14 cellular contexts compared by ENCODE assay signal in the genomic region with DNA sequence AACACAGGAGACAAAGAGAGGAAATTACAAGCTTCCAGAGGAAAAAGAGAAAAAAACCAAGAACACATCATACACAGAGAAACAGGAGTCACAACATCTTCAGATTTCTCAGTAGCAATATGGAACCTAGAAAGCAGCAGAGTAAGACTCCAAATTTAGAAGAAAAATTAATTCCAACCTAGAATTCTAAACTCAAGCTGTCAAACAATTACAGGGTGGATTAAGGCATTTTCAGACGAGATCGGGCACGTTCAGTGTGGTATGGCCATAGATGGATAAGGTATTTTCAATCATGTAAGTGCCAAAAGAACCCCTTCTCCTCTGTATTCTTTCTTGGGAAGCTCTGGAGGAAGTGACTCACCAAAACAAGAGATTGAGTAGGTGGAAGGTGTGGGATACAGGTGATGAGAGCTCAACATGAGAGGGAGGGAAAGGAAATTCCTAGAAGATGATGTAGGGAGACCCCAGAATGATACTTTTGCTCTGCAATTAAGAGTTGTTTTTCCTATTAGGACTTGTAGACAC. TPM values are rescaled to one million over a fixed set of nuclear protein-coding genes. Genes with fewer than 3 reads are reported as not detected.
DNase-seq lines count a peak whose midpoint lies in the region; ATAC-seq, FAIRE-seq and TF ChIP-seq lines count a peak whose summit lies in the region.
"Had no signal": no experiment of that assay in that cellular context is flagged by ENCODE, and none has a peak within 500 bp of the region (broad histone marks: within the 10 kb centered on the region; RNA-seq: fewer than 3 reads in every experiment).

No MANE protein-coding gene starts in this region.

- H3K4me3 ChIP-seq in HCT116 (replicated peaks in 1 of 2; ENCODE audit: low read depth in 1 of 2, low read length in 2 of 2), result no peak overlapping the region
- H3K4me3 ChIP-seq in RWPE2 (ENCODE audit: severe bottlenecking), result no peak overlapping the region
- no peak overlapping the region for H3K4me3 ChIP-seq in epithelial cell of esophagus (ENCODE audit: low read length)
- no peak overlapping the region for H3K4me3 ChIP-seq in keratinocyte (ENCODE audit: control insufficient read depth in 2 of 3, extremely low read depth in 1 of 3, insufficient read depth in 2 of 3, low read depth in 1 of 3, low read length in 3 of 3)
- H3K4me3 ChIP-seq in MM.1S (ENCODE audit: low read length), result no peak overlapping the region
- H3K4me3 ChIP-seq: BLaER1 had no signal

- H3K9me2 ChIP-seq in HCT116 (ENCODE audit: insufficient read depth) (no peaks in the 10 kb centered on the region), MM.1S (replicated peaks; ENCODE audit: insufficient read depth, low read length) (no peaks in the 10 kb centered on the region)

- no peaks in the 10 kb centered on the region for H3F3A ChIP-seq in MM.1S (ENCODE audit: insufficient read depth, low read length)

- POLR2A ChIA-PET in HCT116 (lab: Charles Lee), result no interaction called here

- no TSS peak for BruUV-seq in HCT116 (replicated peaks; lab: Mats Ljungman, UMichigan)

- H3K27ac ChIP-seq in HCT116 (ENCODE audit: low read depth, low read length) (no peak overlapping the region), RWPE2 (ENCODE audit: poor library complexity, severe bottlenecking) (peak overlapping the region; percentile 69), keratinocyte (ENCODE audit: control insufficient read depth, insufficient read depth, low read length) (peak overlapping the region; percentile 22), MM.1S (ENCODE audit: low read length) (no peak overlapping the region)
- H3K27ac ChIP-seq: BLaER1 had no signal

- no peaks in the 10 kb centered on the region for H3K4me1 Mint-ChIP-seq in activated naive CD8-positive, alpha-beta T cell treated with anti-CD3 and anti-CD28 coated beads for 36 hours
- H3K4me1 Mint-ChIP-seq: CD8-positive, alpha-beta memory T cell had no signal

- H3K36me3 ChIP-seq in HCT116 (ENCODE audit: control insufficient read depth in 1 of 2, insufficient read depth in 2 of 2, low read length in 2 of 2), result no peaks in the 10 kb centered on the region
- H3K36me3 ChIP-seq in RWPE2 (ENCODE audit: low read depth), result no peaks in the 10 kb centered on the region; the same call in 1 of the 2 replicates
- no peaks in the 10 kb centered on the region for H3K36me3 ChIP-seq in keratinocyte (ENCODE audit: control insufficient read depth in 2 of 2, extremely low read depth in 1 of 2, insufficient read depth in 2 of 2, low read length in 2 of 2)
- no peaks in the 10 kb centered on the region for H3K36me3 ChIP-seq in MM.1S (replicated peaks; ENCODE audit: insufficient read depth, low read length)
- H3K36me3 ChIP-seq: BLaER1 had no signal

- no peak for TF ChIP-seq RAD21 in HCT116 (IDR thresholded peaks at IDR 0.05; ENCODE audit: low read depth)

- FAIRE-seq in keratinocyte (lab: Jason Lieb, UNC), result peak; percentile 84

- no peak for TF ChIP-seq POLR2A in HCT116 (IDR thresholded peaks at IDR 0.05; ENCODE audit: borderline replicate concordance, extremely low read depth, insufficient read depth, insufficient read length)

- H3K27me3 Mint-ChIP-seq in activated naive CD8-positive, alpha-beta T cell treated with anti-CD3 and anti-CD28 coated beads for 36 hours, result peaks cover 35% of the 10 kb centered on the region

- intact Hi-C loops in HCT116 (cut with micrococcal nuclease), result no loop called here

- no peak overlapping the region for H3K4me3 Mint-ChIP-seq in activated naive CD8-positive, alpha-beta T cell treated with anti-CD3 and anti-CD28 coated beads for 36 hours
- H3K4me3 Mint-ChIP-seq: CD8-positive, alpha-beta memory T cell had no signal

- H2AFZ ChIP-seq in HCT116 (ENCODE audit: low read depth, low read length, poor library complexity, severe bottlenecking) (no peak overlapping the region), keratinocyte (ENCODE audit: control insufficient read depth, low read length) (peak overlapping the region; percentile 34), MM.1S (ENCODE audit: low read length) (no peak overlapping the region)

- no peaks in the 10 kb centered on the region for H3K9me3 Mint-ChIP-seq in activated naive CD8-positive, alpha-beta T cell treated with anti-CD3 and anti-CD28 coated beads for 36 hours
- H3K9me3 Mint-ChIP-seq: CD8-positive, alpha-beta memory T cell had no signal

- TF ChIP-seq CTCF in HCT116 (IDR thresholded peaks at IDR 0.05 in 2 of 3, conservative IDR thresholded peaks at IDR 0.05 in 1 of 3; ENCODE audit: borderline replicate concordance in 1 of 3, insufficient read depth in 1 of 3, low read depth in 2 of 3, low read length in 2 of 3) (no peak), RWPE2 (IDR thresholded peaks at IDR 0.05; ENCODE audit: poor library complexity, severe bottlenecking) (no peak), epithelial cell of esophagus (IDR thresholded peaks at IDR 0.05; ENCODE audit: insufficient read depth, low read depth, low read length, missing control alignments) (no peak), keratinocyte (optimal IDR thresholded peaks at IDR 0.05 in 1 of 3, IDR thresholded peaks at IDR 0.05 in 1 of 3, conservative IDR thresholded peaks at IDR 0.05 in 1 of 3; ENCODE audit: extremely low read depth in 1 of 3, insufficient read depth in 2 of 3, low read length in 3 of 3) (no peak), MM.1S (IDR thresholded peaks at IDR 0.05; ENCODE audit: low read length) (no peak)

- H3K9me3 ChIP-seq in HCT116 (ENCODE audit: control insufficient read depth in 1 of 2, insufficient read depth in 1 of 2, low read depth in 1 of 2, low read length in 2 of 2) (no peaks in the 10 kb centered on the region), RWPE2 (ENCODE audit: severe bottlenecking) (no peaks in the 10 kb centered on the region), keratinocyte (ENCODE audit: control insufficient read depth, low read depth, low read length) (peaks cover 3% of the 10 kb centered on the region), MM.1S (replicated peaks; ENCODE audit: insufficient read depth, low read length) (no peaks in the 10 kb centered on the region)
- H3K9me3 ChIP-seq: BLaER1, Caco-2 had no signal

- dilution Hi-C loops in keratinocyte (cut with MboI; ENCODE audit: extremely low pct_ligation_motif_present, low sequenced_read_pairs), result no loop called here

- no peak overlapping the region for H3K27ac Mint-ChIP-seq in activated naive CD8-positive, alpha-beta T cell treated with anti-CD3 and anti-CD28 coated beads for 36 hours
- H3K27ac Mint-ChIP-seq: CD8-positive, alpha-beta memory T cell had no signal

- no peaks in the 10 kb centered on the region for H3K9me1 ChIP-seq in keratinocyte (ENCODE audit: control insufficient read depth, extremely low read depth, insufficient read depth, low read length)

- RAD21 ChIA-PET in HCT116 (lab: Charles Lee; ENCODE audit: low non-redundant PET in 1 of 2, low total read pairs in 2 of 2, uncharacterized antibody in 2 of 2, unreplicated experiment in 2 of 2), result no interaction called here

- peaks cover 0 to 9% of the 10 kb centered on the region in 2 experiments; a peak in 1 of 4 replicates for H3K4me1 ChIP-seq in HCT116 (ENCODE audit: control insufficient read depth in 1 of 2, insufficient read depth in 2 of 2, low read length in 2 of 2)
- H3K4me1 ChIP-seq in RWPE2 (ENCODE audit: insufficient read depth, poor library complexity, severe bottlenecking), result peaks cover 11% of the 10 kb centered on the region
- H3K4me1 ChIP-seq in keratinocyte (ENCODE audit: control insufficient read depth, extremely low read depth, insufficient read depth, low read length), result peaks cover 13% of the 10 kb centered on the region
- no peaks in the 10 kb centered on the region for H3K4me1 ChIP-seq in MM.1S (ENCODE audit: low read length)
- H3K4me1 ChIP-seq: BLaER1, Caco-2 had no signal

- CTCF ChIA-PET in HCT116 (lab: Charles Lee), result interaction anchor here (0.8 to 1.4 kb wide), 2 partner anchors 15 to 581 kb away, joined by 3 read pairs; no protein-coding TSS in a partner anchor

- DNase-seq in HCT116 (ENCODE audit: low read depth, low spot score) (no peak), RWPE2 (ENCODE audit: low spot score) (no peak), epithelial cell of esophagus (ENCODE audit: low read depth) (peak; percentile 92), keratinocyte (ENCODE audit: low read depth, low spot score) (peak; percentile 75), MM.1S (no peak)
- DNase-seq in activated naive CD8-positive, alpha-beta T cell treated with anti-CD3 and anti-CD28 coated beads for 36 hours, result no peak
- DNase-seq: 8988T; AML-193; Caco-2; CD8-positive, alpha-beta memory T cell; DND-41; GF-D8 had no signal

- H4K20me1 ChIP-seq in HCT116 (ENCODE audit: insufficient read depth), result no peaks in the 10 kb centered on the region
- no peaks in the 10 kb centered on the region for H4K20me1 ChIP-seq in keratinocyte (ENCODE audit: control insufficient read depth, extremely low read depth, insufficient read depth, low read length)
- no peaks in the 10 kb centered on the region for H4K20me1 ChIP-seq in MM.1S (ENCODE audit: insufficient read depth, low read length)
- H4K20me1 ChIP-seq: BLaER1 had no signal

- H3K27me3 ChIP-seq in HCT116 (ENCODE audit: insufficient read depth, low read length), result no peaks in the 10 kb centered on the region
- no peaks in the 10 kb centered on the region for H3K27me3 ChIP-seq in RWPE2 (ENCODE audit: insufficient read depth, poor library complexity, severe bottlenecking)
- H3K27me3 ChIP-seq in keratinocyte (ENCODE audit: control insufficient read depth, extremely low read depth, insufficient read depth, low read length), result no peaks in the 10 kb centered on the region
- H3K27me3 ChIP-seq in MM.1S (replicated peaks; ENCODE audit: insufficient read depth, low read length), result no peaks in the 10 kb centered on the region
- H3K27me3 ChIP-seq: BLaER1 had no signal

- ATAC-seq in HCT116 (peak; percentile 40; the same call in 1 of the 2 replicates), RWPE2 (ENCODE audit: low read depth) (peak; percentile 94), GM19455 (IDR thresholded peaks at IDR 0.05; ENCODE audit: unreplicated experiment) (no peak)

- H3K79me2 ChIP-seq in HCT116 (ENCODE audit: insufficient read depth, low read length) (no peaks in the 10 kb centered on the region), keratinocyte (ENCODE audit: control insufficient read depth, insufficient read depth, low read length) (no peaks in the 10 kb centered on the region), MM.1S (ENCODE audit: low read length) (no peaks in the 10 kb centered on the region)

- no peak overlapping the region for H3K9ac ChIP-seq in HCT116 (ENCODE audit: low read length)
- H3K9ac ChIP-seq in keratinocyte (ENCODE audit: control insufficient read depth, extremely low read depth, insufficient read depth, low read length), result no peak overlapping the region
- H3K9ac ChIP-seq in MM.1S (ENCODE audit: low read length), result no peak overlapping the region
- H3K9ac ChIP-seq: BLaER1 had no signal

- H3K4me2 ChIP-seq in HCT116 (ENCODE audit: low read length) (peak overlapping the region; percentile 34; the same call in 1 of the 2 replicates), keratinocyte (ENCODE audit: control insufficient read depth, extremely low read depth, insufficient read depth, low read depth, low read length) (peak overlapping the region; percentile 36), MM.1S (ENCODE audit: low read depth, low read length) (no peak overlapping the region)
- H3K4me2 ChIP-seq: BLaER1 had no signal

- H3K36me3 Mint-ChIP-seq in activated naive CD8-positive, alpha-beta T cell treated with anti-CD3 and anti-CD28 coated beads for 36 hours, result no peaks in the 10 kb centered on the region
- H3K36me3 Mint-ChIP-seq: CD8-positive, alpha-beta memory T cell had no signal

RNA-seq across cellular contexts. Expression of a gene that starts 51.6 kb away (rescaled TPM):
- total RNA-seq in HCT116 (2021; ENCODE audit: unreplicated experiment), result 79.5 TPM
- 25.4 and 33.6 TPM in 2 replicates for polyA plus RNA-seq in HCT116 (2012)
- 20.9 to 38.6 TPM (median 36.1 TPM) in 3 replicates for polyA plus RNA-seq in keratinocyte
- 66.3 TPM for polyA plus RNA-seq in keratinocyte (2011; ENCODE audit: low read depth)
- polyA plus RNA-seq in keratinocyte (2011; cell fraction: cytosol; rRNA removed), result 30.0 and 40.7 TPM in 2 replicates
- 15.6 and 20.0 TPM in 2 replicates for polyA plus RNA-seq in keratinocyte (2011; cell fraction: nucleus; rRNA removed)
- 36.2 and 52.0 TPM in 2 replicates for polyA plus RNA-seq in keratinocyte (2012; ENCODE audit: low replicate concordance)
- 22.3 to 29.7 TPM (median 23.3 TPM) in 3 replicates for polyA minus RNA-seq in keratinocyte
- 18.0 TPM for polyA minus RNA-seq in keratinocyte (2011; cell fraction: cytosol; rRNA and poly(A)+ RNA removed)
- polyA minus RNA-seq in keratinocyte (2011; cell fraction: nucleus; rRNA and poly(A)+ RNA removed), result 13.7 and 14.5 TPM in 2 replicates
- total RNA-seq in activated naive CD8-positive, alpha-beta T cell treated with anti-CD3 and anti-CD28 coated beads for 36 hours, result 10 to 100 TPM; 67.4 to 71.1 TPM

Comparison
In these comparisons a context has a peak if more than half of its experiments do, and no peak if none do; other contexts are left out.
1. DNase-seq: peak in epithelial cell of esophagus (single experiment) and keratinocyte (single experiment); none in HCT116 (single experiment), RWPE2 (single experiment), MM.1S (single experiment) and activated naive CD8-positive, alpha-beta T cell treated with anti-CD3 and anti-CD28 coated beads for 36 hours (single experiment).
2. H3K27ac ChIP-seq: peak in RWPE2 (single experiment) and keratinocyte (single experiment); none in HCT116 (single experiment) and MM.1S (single experiment).